1 cellular context compared by ENCODE assay signal in the genomic region with DNA sequence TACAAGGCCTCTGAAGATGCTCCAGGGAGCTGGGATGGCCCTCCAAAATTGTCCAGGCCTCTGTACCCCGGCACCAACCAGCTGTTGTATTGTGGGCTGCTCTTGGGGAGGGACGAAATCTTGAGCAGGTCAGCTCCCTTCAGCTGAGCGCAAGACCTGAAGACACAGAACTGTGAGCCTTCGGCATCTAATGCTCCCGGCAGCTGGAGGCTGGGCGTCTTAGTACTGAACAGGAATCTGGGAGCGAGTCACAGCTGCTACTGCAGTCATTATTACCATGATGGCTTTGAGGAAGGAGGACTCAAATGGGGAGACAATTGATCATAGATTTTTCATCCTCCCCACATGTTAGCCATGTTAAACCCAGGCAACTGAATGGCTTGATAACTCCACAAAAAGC.
TF ChIP-seq lines count a peak whose summit lies in the region.

No MANE protein-coding gene starts in this region.

TF ChIP-seq in IMR-90, 13 proteins besides CTCF, POLR2A, EP300 and RAD21:
- no peak for TF ChIP-seq ELK1 (IDR thresholded peaks at IDR 0.05; ENCODE audit: borderline replicate concordance, low read depth, low read length)
- no peak for TF ChIP-seq RFX5 (IDR thresholded peaks at IDR 0.05; ENCODE audit: low read depth, low read length)
- TF ChIP-seq CHD1 (IDR thresholded peaks at IDR 0.05; ENCODE audit: low read depth, low read length): no peak
- no peak for TF ChIP-seq MAFK (IDR thresholded peaks at IDR 0.05; ENCODE audit: low read depth, low read length)
- TF ChIP-seq RCOR1 (IDR thresholded peaks at IDR 0.05; ENCODE audit: insufficient replicate concordance, low read length): no peak
- TF ChIP-seq FOS (IDR thresholded peaks at IDR 0.05; ENCODE audit: low read depth, low read length): no peak
- no peak for TF ChIP-seq BHLHE40 (IDR thresholded peaks at IDR 0.05; ENCODE audit: low read depth, low read length)
- TF ChIP-seq, protein P1, sequence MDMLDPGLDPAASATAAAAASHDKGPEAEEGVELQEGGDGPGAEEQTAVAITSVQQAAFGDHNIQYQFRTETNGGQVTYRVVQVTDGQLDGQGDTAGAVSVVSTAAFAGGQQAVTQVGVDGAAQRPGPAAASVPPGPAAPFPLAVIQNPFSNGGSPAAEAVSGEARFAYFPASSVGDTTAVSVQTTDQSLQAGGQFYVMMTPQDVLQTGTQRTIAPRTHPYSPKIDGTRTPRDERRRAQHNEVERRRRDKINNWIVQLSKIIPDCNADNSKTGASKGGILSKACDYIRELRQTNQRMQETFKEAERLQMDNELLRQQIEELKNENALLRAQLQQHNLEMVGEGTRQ (IDR thresholded peaks at IDR 0.05; ENCODE audit: low read depth, low read length): no peak
- TF ChIP-seq CEBPB (IDR thresholded peaks at IDR 0.05; ENCODE audit: low read depth, low read length): no peak
- TF ChIP-seq SMC3 (IDR thresholded peaks at IDR 0.05; ENCODE audit: low read depth, low read length): no peak
- TF ChIP-seq MAZ (IDR thresholded peaks at IDR 0.05; ENCODE audit: borderline replicate concordance, low read depth, low read length): no peak
- no peak for TF ChIP-seq NFE2L2 (IDR thresholded peaks at IDR 0.05; ENCODE audit: low read depth, low read length)
- TF ChIP-seq MXI1 (IDR thresholded peaks at IDR 0.05; ENCODE audit: borderline replicate concordance, low read depth, low read length): no peak
